Comparison of ENCODE assay signal across 8 cellular contexts in genomic region chr16:69890114-69890890, GRCh38.
DNase-seq lines count a peak whose midpoint lies in the region; ATAC-seq and TF ChIP-seq lines count a peak whose summit lies in the region.

No MANE protein-coding gene starts in this region.

- H3K27me3 ChIP-seq in fibroblast of lung (ENCODE audit: control insufficient read depth, insufficient read depth, low read length) (no peaks in the 10 kb centered on the region), mucosa of stomach (ENCODE audit: control insufficient read depth, insufficient read depth, low read length) (no peaks in the 10 kb centered on the region)

- no peaks in the 10 kb centered on the region for H3K79me2 ChIP-seq in fibroblast of lung (ENCODE audit: control insufficient read depth, insufficient read depth, low read length)

- peak overlapping the region; percentile 49 for H3K27ac ChIP-seq in fibroblast of lung (ENCODE audit: insufficient read depth, low read length)

- peak overlapping the region; percentile 86 for H2AFZ ChIP-seq in fibroblast of lung (ENCODE audit: low read length)

- no peak for TF ChIP-seq CTCF in fibroblast of lung (conservative IDR thresholded peaks at IDR 0.05 in 1 of 2, IDR thresholded peaks at IDR 0.05 in 1 of 2; ENCODE audit: low read depth in 1 of 2, low read length in 2 of 2)

- no peaks in the 10 kb centered on the region for H3K9me3 ChIP-seq in fibroblast of lung (ENCODE audit: control insufficient read depth, insufficient read depth, low read depth, low read length)
- H3K9me3 ChIP-seq in mucosa of stomach (ENCODE audit: control insufficient read depth, low read length): no peaks in the 10 kb centered on the region

- peak overlapping the region; percentile 30 for H3K4me2 ChIP-seq in fibroblast of lung (ENCODE audit: extremely low read depth, insufficient read depth, low read length)

- no peaks in the 10 kb centered on the region for H4K20me1 ChIP-seq in fibroblast of lung (ENCODE audit: control insufficient read depth, extremely low read depth, insufficient read depth, low read length)

- H3K36me3 ChIP-seq in fibroblast of lung (ENCODE audit: control insufficient read depth, insufficient read depth, low read length) (no peaks in the 10 kb centered on the region), mucosa of stomach (ENCODE audit: control insufficient read depth, insufficient read depth, low read length) (no peaks in the 10 kb centered on the region)

- H3K4me1 ChIP-seq in fibroblast of lung (ENCODE audit: control insufficient read depth, extremely low read depth, insufficient read depth, low read length) (peaks cover 4% of the 10 kb centered on the region), mucosa of stomach (ENCODE audit: control insufficient read depth, insufficient read depth, low read length) (peaks cover 26% of the 10 kb centered on the region)

- H3K9ac ChIP-seq in fibroblast of lung (ENCODE audit: insufficient read depth, low read length): no peak overlapping the region
- peak overlapping the region; percentile 67 for H3K9ac ChIP-seq in mucosa of stomach (ENCODE audit: low read length)

- H3K4me3 ChIP-seq in fibroblast of lung (replicated peaks in 1 of 4; ENCODE audit: control extremely low read depth in 1 of 4, insufficient read depth in 1 of 4, low read depth in 3 of 4, low read length in 4 of 4) (no peak overlapping the region), mucosa of stomach (ENCODE audit: low read length) (no peak overlapping the region)

- no peak for ATAC-seq in HG02885 (IDR thresholded peaks at IDR 0.05; ENCODE audit: poor library complexity, unreplicated experiment)
- no peak for ATAC-seq in GM19467 (IDR thresholded peaks at IDR 0.05; ENCODE audit: unreplicated experiment)
- ATAC-seq in GM19455 (IDR thresholded peaks at IDR 0.05; ENCODE audit: unreplicated experiment): no peak

- DNase-seq in COR-L47 (lab: John Stamatoyannopoulos, UW): peak; percentile 97
- DNase-seq in NCI-H748 (lab: John Stamatoyannopoulos, UW; ENCODE audit: unreplicated experiment): peak; percentile 97
- DNase-seq in fibroblast of lung (ENCODE audit: low read depth in 2 of 2): peak; percentile 58 to 68
- no peak for DNase-seq in effector CD8-positive, alpha-beta T cell (lab: John Stamatoyannopoulos, UW)
